17 cellular contexts compared by ENCODE assay signal in the genomic region with DNA sequence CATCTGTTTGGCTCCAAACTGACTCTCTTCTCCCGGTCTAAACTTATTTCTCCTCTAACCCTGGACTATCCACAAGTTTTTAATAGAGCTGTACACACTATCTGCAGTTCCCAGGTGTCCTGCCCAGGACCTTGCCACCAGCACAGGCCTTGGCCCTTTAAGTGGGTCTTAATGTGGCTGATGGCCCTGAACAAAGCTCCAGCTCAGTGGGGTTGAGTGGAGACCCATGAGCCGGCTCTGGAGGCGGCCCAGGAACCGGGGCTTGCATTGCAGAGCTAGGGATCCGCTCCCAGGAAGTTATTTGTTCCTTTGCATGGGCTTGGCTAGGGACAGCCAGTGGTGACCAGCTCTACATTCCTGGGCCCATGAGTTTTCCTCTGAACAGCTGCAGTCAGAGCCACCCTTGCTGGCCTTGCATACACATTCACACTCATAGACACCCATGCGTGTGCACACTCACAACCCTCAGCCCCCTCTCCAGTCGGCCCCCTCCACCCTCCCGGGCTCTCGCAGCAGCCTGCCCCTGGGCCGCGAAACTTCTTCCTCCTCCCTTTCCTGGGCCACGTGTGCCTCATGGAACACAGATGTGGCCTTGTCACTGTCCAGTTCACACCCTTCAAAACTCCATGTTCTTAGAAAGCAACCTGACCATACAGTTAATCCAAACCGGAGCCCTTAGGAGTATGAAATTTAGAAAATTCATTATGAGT. TPM values are rescaled to one million over a fixed set of nuclear protein-coding genes. Genes with fewer than 3 reads are reported as not detected.
A peak's percentile ranks its signal among the peaks of the same experiment; 100 is the strongest.
DNase-seq lines count a peak whose midpoint lies in the region; ATAC-seq and TF ChIP-seq lines count a peak whose summit lies in the region.
"Had no signal": no experiment of that assay in that cellular context is flagged by ENCODE, and none has a peak within 500 bp of the region (broad histone marks: within the 10 kb centered on the region; RNA-seq: fewer than 3 reads in every experiment).

No MANE protein-coding gene starts in this region.

- H3K79me2 ChIP-seq in GM23338 (replicated peaks; ENCODE audit: insufficient read depth): no peaks in the 10 kb centered on the region

- no peak overlapping the region for H3K4me3 Mint-ChIP-seq in GM23338
- H3K4me3 Mint-ChIP-seq: CD14-positive monocyte had no signal

- DNase-seq in AG20443 (ENCODE audit: low spot score) (peak; percentile 14), GM23338 (ENCODE audit: low spot score) (peak; percentile 17), hepatic stellate cell (ENCODE audit: low spot score) (peak; percentile 44), renal cortical epithelial cell (ENCODE audit: low read depth) (peak; percentile 7), NCI-H526 (lab: John Stamatoyannopoulos, UW) (no peak), C1 segment of cervical spinal cord (lab: John Stamatoyannopoulos, UW) (no peak)
- DNase-seq: COR-L47, MG63, NCI-H1105, NCI-H187, NCI-H82, SHP77 treated with DMSO at 0.1 percent for 48 hours had no signal

- H4K20me1 ChIP-seq in GM23338 (replicated peaks; ENCODE audit: insufficient read depth): no peaks in the 10 kb centered on the region

- H3K4me1 Mint-ChIP-seq in GM23338: peaks cover 5% of the 10 kb centered on the region

- H3K4me2 ChIP-seq in GM23338: no peak overlapping the region
- H3K4me2 ChIP-seq: KMS-11 had no signal

- H3F3A ChIP-seq in GM23338 (replicated peaks; ENCODE audit: low read depth): no peaks in the 10 kb centered on the region

- no peaks in the 10 kb centered on the region for H3K4me1 ChIP-seq in GM23338 (ENCODE audit: insufficient read depth)

- H3K9me3 Mint-ChIP-seq in GM23338: no peaks in the 10 kb centered on the region

- peaks cover 57% of the 10 kb centered on the region for H3K36me3 Mint-ChIP-seq in GM23338 (ENCODE audit: low read depth)

- peaks cover 3% of the 10 kb centered on the region for H3K27me3 Mint-ChIP-seq in GM23338 (ENCODE audit: insufficient read depth, low read depth, poor library complexity)

- ATAC-seq in GM23338 (no peak; the same call in 2 of the 3 replicates), HG03108 (IDR thresholded peaks at IDR 0.05; ENCODE audit: unreplicated experiment) (no peak), HG03095 (IDR thresholded peaks at IDR 0.05; ENCODE audit: unreplicated experiment) (no peak)

- no peaks in the 10 kb centered on the region; the same call in 1 of the 2 replicates for H3K36me3 ChIP-seq in GM23338 (ENCODE audit: insufficient read depth)

- no peak overlapping the region for H3K4me3 ChIP-seq in GM23338
- H3K4me3 ChIP-seq: MG63 had no signal

- no peak overlapping the region for H3K27ac Mint-ChIP-seq in GM23338

- no peak overlapping the region for H3K27ac ChIP-seq in GM23338 (ENCODE audit: low read depth)
- H3K27ac ChIP-seq: KMS-11 had no signal

- no peak overlapping the region for H2AFZ ChIP-seq in GM23338

- no peaks in the 10 kb centered on the region for H3K9me2 ChIP-seq in GM23338 (ENCODE audit: insufficient read depth)

- no peak for TF ChIP-seq CTCF in GM23338 (conservative IDR thresholded peaks at IDR 0.05; ENCODE audit: low read depth in 2 of 2)

- no peaks in the 10 kb centered on the region for H3K27me3 ChIP-seq in GM23338 (ENCODE audit: insufficient read depth)
- H3K27me3 ChIP-seq: MG63 had no signal

TF ChIP-seq in GM23338, 12 proteins besides CTCF, POLR2A, EP300 and RAD21 (continues in another document):
- TF ChIP-seq EZH2 (IDR thresholded peaks at IDR 0.05; ENCODE audit: low read depth, unreplicated experiment) (no peak), CREB1 (CRISPR knock-in tag; IDR thresholded peaks at IDR 0.05; ENCODE audit: low read depth) (no peak), JUNB (IDR thresholded peaks at IDR 0.05; ENCODE audit: unreplicated experiment) (no peak), ZNF114 (CRISPR knock-in tag; IDR thresholded peaks at IDR 0.05) (no peak), POLR2AphosphoS5 (IDR thresholded peaks at IDR 0.05; ENCODE audit: low read depth) (no peak), NANOG (IDR thresholded peaks at IDR 0.05; ENCODE audit: borderline replicate concordance) (no peak), EZH2phosphoT487 (IDR thresholded peaks at IDR 0.05; ENCODE audit: unreplicated experiment) (no peak)
- TF ChIP-seq, protein P1, sequence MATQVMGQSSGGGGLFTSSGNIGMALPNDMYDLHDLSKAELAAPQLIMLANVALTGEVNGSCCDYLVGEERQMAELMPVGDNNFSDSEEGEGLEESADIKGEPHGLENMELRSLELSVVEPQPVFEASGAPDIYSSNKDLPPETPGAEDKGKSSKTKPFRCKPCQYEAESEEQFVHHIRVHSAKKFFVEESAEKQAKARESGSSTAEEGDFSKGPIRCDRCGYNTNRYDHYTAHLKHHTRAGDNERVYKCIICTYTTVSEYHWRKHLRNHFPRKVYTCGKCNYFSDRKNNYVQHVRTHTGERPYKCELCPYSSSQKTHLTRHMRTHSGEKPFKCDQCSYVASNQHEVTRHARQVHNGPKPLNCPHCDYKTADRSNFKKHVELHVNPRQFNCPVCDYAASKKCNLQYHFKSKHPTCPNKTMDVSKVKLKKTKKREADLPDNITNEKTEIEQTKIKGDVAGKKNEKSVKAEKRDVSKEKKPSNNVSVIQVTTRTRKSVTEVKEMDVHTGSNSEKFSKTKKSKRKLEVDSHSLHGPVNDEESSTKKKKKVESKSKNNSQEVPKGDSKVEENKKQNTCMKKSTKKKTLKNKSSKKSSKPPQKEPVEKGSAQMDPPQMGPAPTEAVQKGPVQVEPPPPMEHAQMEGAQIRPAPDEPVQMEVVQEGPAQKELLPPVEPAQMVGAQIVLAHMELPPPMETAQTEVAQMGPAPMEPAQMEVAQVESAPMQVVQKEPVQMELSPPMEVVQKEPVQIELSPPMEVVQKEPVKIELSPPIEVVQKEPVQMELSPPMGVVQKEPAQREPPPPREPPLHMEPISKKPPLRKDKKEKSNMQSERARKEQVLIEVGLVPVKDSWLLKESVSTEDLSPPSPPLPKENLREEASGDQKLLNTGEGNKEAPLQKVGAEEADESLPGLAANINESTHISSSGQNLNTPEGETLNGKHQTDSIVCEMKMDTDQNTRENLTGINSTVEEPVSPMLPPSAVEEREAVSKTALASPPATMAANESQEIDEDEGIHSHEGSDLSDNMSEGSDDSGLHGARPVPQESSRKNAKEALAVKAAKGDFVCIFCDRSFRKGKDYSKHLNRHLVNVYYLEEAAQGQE (IDR thresholded peaks at IDR 0.05; ENCODE audit: unreplicated experiment): no peak
- TF ChIP-seq, protein P2, sequence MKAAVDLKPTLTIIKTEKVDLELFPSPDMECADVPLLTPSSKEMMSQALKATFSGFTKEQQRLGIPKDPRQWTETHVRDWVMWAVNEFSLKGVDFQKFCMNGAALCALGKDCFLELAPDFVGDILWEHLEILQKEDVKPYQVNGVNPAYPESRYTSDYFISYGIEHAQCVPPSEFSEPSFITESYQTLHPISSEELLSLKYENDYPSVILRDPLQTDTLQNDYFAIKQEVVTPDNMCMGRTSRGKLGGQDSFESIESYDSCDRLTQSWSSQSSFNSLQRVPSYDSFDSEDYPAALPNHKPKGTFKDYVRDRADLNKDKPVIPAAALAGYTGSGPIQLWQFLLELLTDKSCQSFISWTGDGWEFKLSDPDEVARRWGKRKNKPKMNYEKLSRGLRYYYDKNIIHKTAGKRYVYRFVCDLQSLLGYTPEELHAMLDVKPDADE (IDR thresholded peaks at IDR 0.05): no peak

RNA-seq across cellular contexts. Expression of a gene that starts 58.2 kb away (rescaled TPM):
- total RNA-seq in GM23338 (2014; rRNA removed; shearing (Covaris generic)): 13.0 and 17.2 TPM in 2 replicates
- polyA plus RNA-seq in GM23338 (2016; fragmentation: Nextera tagmentation; extraction: Ambion mirVana): 7.4 and 9.4 TPM in 2 replicates
- 33.0 and 58.2 TPM in 2 replicates for total RNA-seq in renal cortical epithelial cell
- total RNA-seq: NCI-H460 had no signal
- polyA plus RNA-seq: CD14-positive monocyte had no signal

Comparison
In these comparisons a context has a peak if more than half of its experiments do, and no peak if none do; other contexts are left out.
1. DNase-seq: peak in AG20443 (single experiment), GM23338 (single experiment), hepatic stellate cell (single experiment) and renal cortical epithelial cell (single experiment); none in NCI-H526 (0 of 2) and C1 segment of cervical spinal cord (0 of 14).